ENCODE assay signal across 8 cellular contexts in genomic region chr20:47354388-47354709, GRCh38. TPM values are rescaled to one million over a fixed set of nuclear protein-coding genes. Genes with fewer than 3 reads are reported as not detected.
A peak's percentile ranks its signal among the peaks of the same experiment; 100 is the strongest.
DNase-seq lines count a peak whose midpoint lies in the region; ATAC-seq and TF ChIP-seq lines count a peak whose summit lies in the region.

No MANE protein-coding gene starts in this region.

- no peak overlapping the region for H2BK15ac ChIP-seq in neuronal stem cell (ENCODE audit: low read length)

- no peak for TF ChIP-seq CTCF in OCI-LY3 (IDR thresholded peaks at IDR 0.05; ENCODE audit: low read depth, low read length)

- no peak overlapping the region for H3K14ac ChIP-seq in neuronal stem cell (ENCODE audit: low read length)

- no peak overlapping the region for H2BK120ac ChIP-seq in neuronal stem cell (ENCODE audit: low read depth, low read length)

- no peak for DNase-seq in CD8-positive, alpha-beta memory T cell
- no peak for DNase-seq in effector memory CD8-positive, alpha-beta T cell
- no peak for DNase-seq in neuronal stem cell (ENCODE audit: low spot score)
- no peak for DNase-seq in MV-4-11 (lab: John Stamatoyannopoulos, UW)
- no peak for DNase-seq in NCI-H2081 (lab: John Stamatoyannopoulos, UW)
- no peak for DNase-seq in DMS114 treated with DMSO at 0.1 percent for 48 hours (lab: John Stamatoyannopoulos, UW; ENCODE audit: unreplicated experiment)

- no peaks in the 10 kb centered on the region for H3K9me3 Mint-ChIP-seq in CD8-positive, alpha-beta memory T cell
- H3K9me3 Mint-ChIP-seq in effector memory CD8-positive, alpha-beta T cell: no peaks in the 10 kb centered on the region

- no peak overlapping the region for H3K23ac ChIP-seq in neuronal stem cell (ENCODE audit: low read depth, low read length, poor library complexity)

- POLR2A ChIA-PET in CD8-positive, alpha-beta memory T cell (lab: Charles Lee): no interaction called here

- peaks cover 7% of the 10 kb centered on the region for H4K20me1 ChIP-seq in OCI-LY3 (ENCODE audit: insufficient read depth, low read length)

- H3K4me2 ChIP-seq in OCI-LY3 (ENCODE audit: low read length) (peak overlapping the region; percentile 74), neuronal stem cell (ENCODE audit: insufficient read depth, low read length, poor library complexity, severe bottlenecking) (peak overlapping the region; percentile 20)

- peak overlapping the region in 7 of 8 donors; percentile 58 to 99 (median 96) for H3K27ac Mint-ChIP-seq in CD8-positive, alpha-beta memory T cell
- peak overlapping the region; percentile 96 to 99 for H3K27ac Mint-ChIP-seq in effector memory CD8-positive, alpha-beta T cell

- no peak overlapping the region for H3K18ac ChIP-seq in neuronal stem cell (ENCODE audit: low read length)

- no peak overlapping the region for H2BK5ac ChIP-seq in neuronal stem cell (ENCODE audit: low read length)

- no peak overlapping the region for H3K4ac ChIP-seq in neuronal stem cell (ENCODE audit: low read length)

- H3K79me2 ChIP-seq in OCI-LY3 (ENCODE audit: low read length): peaks cover 65% of the 10 kb centered on the region

- H3K9me3 ChIP-seq in CD8-positive, alpha-beta memory T cell (ENCODE audit: low read length): no peaks in the 10 kb centered on the region
- H3K9me3 ChIP-seq in OCI-LY3 (ENCODE audit: insufficient read depth, low read length): no peaks in the 10 kb centered on the region
- H3K9me3 ChIP-seq in neuronal stem cell (replicated peaks in 1 of 2; ENCODE audit: control insufficient read depth in 2 of 2, insufficient read depth in 1 of 2, low read depth in 1 of 2, low read length in 2 of 2): no peaks in the 10 kb centered on the region

- H4K8ac ChIP-seq in neuronal stem cell (ENCODE audit: low read depth, low read length): no peak overlapping the region

- peaks cover 90% of the 10 kb centered on the region for H3K4me1 ChIP-seq in CD8-positive, alpha-beta memory T cell (ENCODE audit: insufficient read depth, low read length)
- peaks cover 96% of the 10 kb centered on the region for H3K4me1 ChIP-seq in OCI-LY3 (ENCODE audit: low read length)
- peaks cover 46 to 67% of the 10 kb centered on the region in 2 donors for H3K4me1 ChIP-seq in neuronal stem cell (ENCODE audit: control insufficient read depth in 2 of 2, insufficient read depth in 1 of 2, low read depth in 1 of 2, low read length in 2 of 2)

- H3K36me3 ChIP-seq in CD8-positive, alpha-beta memory T cell (ENCODE audit: insufficient read depth, low read length): no peaks in the 10 kb centered on the region
- H3K36me3 ChIP-seq in OCI-LY3 (replicated peaks; ENCODE audit: low read depth, low read length) (peaks cover 16% of the 10 kb centered on the region), neuronal stem cell (replicated peaks in 1 of 2; ENCODE audit: control insufficient read depth in 2 of 2, insufficient read depth in 2 of 2, low read length in 2 of 2) (peaks cover 0 to 51% of the 10 kb centered on the region in 2 donors)

- ATAC-seq in effector memory CD8-positive, alpha-beta T cell (replicated peaks): no peak
- ATAC-seq in GM18519 (IDR thresholded peaks at IDR 0.05; ENCODE audit: low FRiP score, unreplicated experiment): no peak

- H3K79me1 ChIP-seq in neuronal stem cell (ENCODE audit: low read depth, low read length): no peaks in the 10 kb centered on the region

- H2AFZ ChIP-seq in OCI-LY3 (ENCODE audit: low read depth, low read length) (no peak overlapping the region), neuronal stem cell (ENCODE audit: low read length) (no peak overlapping the region)

- no peak overlapping the region for H4K91ac ChIP-seq in neuronal stem cell (ENCODE audit: low read depth, low read length, poor library complexity)

- no CpG with 5 or more reads among the region's 3 CpGs for WGBS in neuronal stem cell (ENCODE audit: extremely low coverage in 2 of 2, insufficient read length in 2 of 2, insufficient replicate concordance in 1 of 2), 2 donors

- no peak overlapping the region for H2BK12ac ChIP-seq in neuronal stem cell (ENCODE audit: low read length)

- CTCF ChIA-PET in CD8-positive, alpha-beta memory T cell (lab: Charles Lee): interaction anchor here (1.5 to 3.2 kb wide), 2 partner anchors 30 to 84 kb away, joined by 3 to 13 read pairs; no protein-coding TSS in a partner anchor

- peak overlapping the region; percentile 89 for H3K27ac ChIP-seq in CD8-positive, alpha-beta memory T cell (ENCODE audit: low read depth, low read length)
- peak overlapping the region; percentile 92 for H3K27ac ChIP-seq in OCI-LY3 (ENCODE audit: low read length)
- H3K27ac ChIP-seq in neuronal stem cell (replicated peaks; ENCODE audit: low read length): peak overlapping the region; percentile 92

- no peak overlapping the region for H2AK5ac ChIP-seq in neuronal stem cell (ENCODE audit: low read depth, low read length)

- H3K9ac ChIP-seq in OCI-LY3 (ENCODE audit: low read length) (peak overlapping the region; percentile 93), neuronal stem cell (ENCODE audit: low read depth, low read length, poor library complexity) (no peak overlapping the region)

- H3K4me3 ChIP-seq in CD8-positive, alpha-beta memory T cell (ENCODE audit: low read length): peak overlapping the region; percentile 68
- H3K4me3 ChIP-seq in OCI-LY3 (ENCODE audit: low read length) (peak overlapping the region; percentile 69), neuronal stem cell (ENCODE audit: low read length in 2 of 2) (peak overlapping the region in 1 of 2 donors; percentile 62)

- H3K27me3 ChIP-seq in CD8-positive, alpha-beta memory T cell (ENCODE audit: insufficient read depth, low read length, poor library complexity, severe bottlenecking): no peaks in the 10 kb centered on the region
- no peaks in the 10 kb centered on the region for H3K27me3 ChIP-seq in OCI-LY3 (ENCODE audit: low read depth, low read length)
- H3K27me3 ChIP-seq in neuronal stem cell (ENCODE audit: control insufficient read depth in 3 of 3, insufficient read depth in 3 of 3, low read depth in 1 of 3, low read length in 3 of 3): no peaks in the 10 kb centered on the region

- peaks cover 4 to 40% (median 22%) of the 10 kb centered on the region in 3 donors for H3K4me1 Mint-ChIP-seq in CD8-positive, alpha-beta memory T cell
- peaks cover 38 to 52% of the 10 kb centered on the region in 2 donors for H3K4me1 Mint-ChIP-seq in effector memory CD8-positive, alpha-beta T cell (ENCODE audit: low read depth in 2 of 2)

- H3K4me3 Mint-ChIP-seq in CD8-positive, alpha-beta memory T cell: peak overlapping the region in 6 of 7 donors; percentile 85 to 97 (median 94)
- peak overlapping the region; percentile 89 to 92 for H3K4me3 Mint-ChIP-seq in effector memory CD8-positive, alpha-beta T cell

- H3K27me3 Mint-ChIP-seq in CD8-positive, alpha-beta memory T cell: no peaks in the 10 kb centered on the region
- H3K27me3 Mint-ChIP-seq in effector memory CD8-positive, alpha-beta T cell: no peaks in the 10 kb centered on the region

- H3K36me3 Mint-ChIP-seq in CD8-positive, alpha-beta memory T cell: peaks cover 3 to 23% (median 8%) of the 10 kb centered on the region in 3 donors
- H3K36me3 Mint-ChIP-seq in effector memory CD8-positive, alpha-beta T cell (ENCODE audit: insufficient read depth): peaks cover 18% of the 10 kb centered on the region

RNA-seq across cellular contexts. Expression of gene ZMYND8, which starts 2.1 kb away (rescaled TPM):
- total RNA-seq in CD8-positive, alpha-beta memory T cell: 10 to 100 TPM; 25.8 to 30.7 TPM
- 20.9 TPM for polyA plus RNA-seq in CD8-positive, alpha-beta memory T cell
- polyA plus RNA-seq in neuronal stem cell (2013, experiment 1 of 2): 44.7 TPM
- polyA plus RNA-seq in neuronal stem cell (2013, experiment 2 of 2): 45.0 TPM
